In genomic region chr4:108833041-108833440, GRCh38 we compare ENCODE assay signal across 22 cellular contexts.
DNase-seq lines count a peak whose midpoint lies in the region; ATAC-seq and TF ChIP-seq lines count a peak whose summit lies in the region.
"Had no signal": no experiment of that assay in that cellular context is flagged by ENCODE, and none has a peak within 500 bp of the region (broad histone marks: within the 10 kb centered on the region; RNA-seq: fewer than 3 reads in every experiment).

No MANE protein-coding gene starts in this region.

- intact Hi-C loops in A673 (cut with micrococcal nuclease; ENCODE audit: unreplicated experiment) (loop anchor here (5.0 to 10.0 kb wide), 4 partner anchors 109 to 574 kb away; no protein-coding TSS in a partner anchor), PC-3 (cut with micrococcal nuclease) (loop anchor here (5.0 kb wide), 1 partner anchor 464 kb away; no protein-coding TSS in a partner anchor)

- POLR2A ChIA-PET in A673 (lab: Charles Lee; ENCODE audit: low non-redundant PET) (no interaction called here), PC-3 (lab: Charles Lee; ENCODE audit: unreplicated experiment) (no interaction called here)

- TF ChIP-seq CTCF in A673 (conservative IDR thresholded peaks at IDR 0.05; ENCODE audit: low read depth, low read length) (0 out of 2 replicates have a peak, but pooled peaks have one; percentile 13), brain (conservative IDR thresholded peaks at IDR 0.05) (peak; percentile 36 to 37), neural crest cell (conservative IDR thresholded peaks at IDR 0.05) (peak; percentile 31), PC-3 (conservative IDR thresholded peaks at IDR 0.05; ENCODE audit: low read depth, low read length) (no peak)

- ATAC-seq in PC-3, result no peak
- ATAC-seq: activated CD8-positive, alpha-beta T cell treated with anti-CD3 and anti-CD28 coated beads, Interleukin-2, amount 10 ng/mL, durations not matched to agents 7 days and 5 days; left ventricle myocardium superior; naive thymus-derived CD8-positive, alpha-beta T cell; right lobe of liver; stimulated activated naive B cell treated with anti-CD40 and anti-IgM and Interleukin-4, amounts not matched to agents 10 μg/mL and 1 μg/mL and 100 μg/mL, for 72 hours had no signal

- H3K79me2 ChIP-seq in PC-3 (ENCODE audit: low read length), result no peaks in the 10 kb centered on the region
- H3K79me2 ChIP-seq: parathyroid adenoma had no signal

- H3K27me3 ChIP-seq in A673 (replicated peaks; ENCODE audit: insufficient read depth, low read depth, low read length, poor library complexity) (no peaks in the 10 kb centered on the region), PC-3 (ENCODE audit: low read length) (peaks cover 13% of the 10 kb centered on the region)
- H3K27me3 ChIP-seq: right lobe of liver had no signal

- H4K20me1 ChIP-seq in PC-3 (ENCODE audit: low read length), result no peaks in the 10 kb centered on the region

- H3F3A ChIP-seq in PC-3 (ENCODE audit: low read length, unreplicated experiment), result no peaks in the 10 kb centered on the region

- H3K36me3 Mint-ChIP-seq in brain (no peaks in the 10 kb centered on the region), neural crest cell (ENCODE audit: low read depth) (no peaks in the 10 kb centered on the region)
- H3K36me3 Mint-ChIP-seq: CD4-positive, alpha-beta memory T cell; naive thymus-derived CD8-positive, alpha-beta T cell; stimulated activated naive B cell treated with anti-CD40 and anti-IgM and Interleukin-4, amounts not matched to agents 10 μg/mL and 1 μg/mL and 100 μg/mL, for 72 hours had no signal

- H3K4me2 ChIP-seq in PC-3 (ENCODE audit: low read length), result no peak overlapping the region

- DNase-seq in A673 (ENCODE audit: low spot score) (peak; percentile 64), RKO (ENCODE audit: low spot score) (peak; percentile 49), neural crest cell (ENCODE audit: low read depth, low spot score) (no peak), PC-3 (no peak), NCI-H82 (lab: John Stamatoyannopoulos, UW) (no peak), NCI-H1105 treated with DMSO at 0.1 percent for 48 hours (lab: John Stamatoyannopoulos, UW) (no peak)
- no peak for DNase-seq in activated naive CD4-positive, alpha-beta T cell (lab: John Stamatoyannopoulos, UW)
- DNase-seq: activated CD8-positive, alpha-beta T cell treated with anti-CD3 and anti-CD28 coated beads, Interleukin-2, amount 10 ng/mL, durations not matched to agents 7 days and 5 days; activated effector memory CD4-positive, alpha-beta T cell treated with anti-CD3 and anti-CD28 coated beads, Interleukin-2, amount 50 U/mL, for 16 hours; CD4-positive, alpha-beta memory T cell; islet precursor cell; left ventricle myocardium superior; midbrain; naive thymus-derived CD8-positive, alpha-beta T cell; NCI-H1694; NCI-H524; right lobe of liver; SIG-M5; stimulated activated CD4-positive, alpha-beta T cell treated with anti-CD3 and anti-CD28 coated beads, Interleukin-15, amount 100 ng/mL, for 24 hours; stimulated activated naive B cell treated with anti-CD40 and anti-IgM and Interleukin-4, amounts not matched to agents 10 μg/mL and 1 μg/mL and 100 μg/mL, for 72 hours had no signal

- H3K27me3 Mint-ChIP-seq in brain (no peaks in the 10 kb centered on the region), neural crest cell (ENCODE audit: low read depth) (no peaks in the 10 kb centered on the region)

- peak overlapping the region in 4 of 5 experiments; percentile 9 to 97 (median 70) for H3K27ac Mint-ChIP-seq in brain
- H3K27ac Mint-ChIP-seq in neural crest cell (ENCODE audit: unreplicated experiment), result no peak overlapping the region
- H3K27ac Mint-ChIP-seq: activated CD8-positive, alpha-beta T cell treated with anti-CD3 and anti-CD28 coated beads, Interleukin-2, amount 10 ng/mL, durations not matched to agents 7 days and 5 days; CD4-positive, alpha-beta memory T cell; naive thymus-derived CD8-positive, alpha-beta T cell; stimulated activated naive B cell treated with anti-CD40 and anti-IgM and Interleukin-4, amounts not matched to agents 10 μg/mL and 1 μg/mL and 100 μg/mL, for 72 hours had no signal

- no peaks in the 10 kb centered on the region for H3K9me2 ChIP-seq in PC-3 (replicated peaks; ENCODE audit: low read length)

- H3K9me3 ChIP-seq in A673 (ENCODE audit: low read depth, low read length, poor library complexity, severe bottlenecking), result no peaks in the 10 kb centered on the region
- H3K9me3 ChIP-seq in PC-3 (ENCODE audit: low read length), result no peaks in the 10 kb centered on the region
- H3K9me3 ChIP-seq: right lobe of liver had no signal

- H3K4me1 Mint-ChIP-seq in brain (peaks cover 73% of the 10 kb centered on the region), neural crest cell (peaks cover 29% of the 10 kb centered on the region)
- H3K4me1 Mint-ChIP-seq: CD4-positive, alpha-beta memory T cell; naive thymus-derived CD8-positive, alpha-beta T cell; stimulated activated naive B cell treated with anti-CD40 and anti-IgM and Interleukin-4, amounts not matched to agents 10 μg/mL and 1 μg/mL and 100 μg/mL, for 72 hours had no signal

- no peak overlapping the region for H3K4me3 Mint-ChIP-seq in brain
- no peak overlapping the region for H3K4me3 Mint-ChIP-seq in neural crest cell
- H3K4me3 Mint-ChIP-seq: activated CD8-positive, alpha-beta T cell treated with anti-CD3 and anti-CD28 coated beads, Interleukin-2, amount 10 ng/mL, durations not matched to agents 7 days and 5 days; CD4-positive, alpha-beta memory T cell; naive thymus-derived CD8-positive, alpha-beta T cell; stimulated activated naive B cell treated with anti-CD40 and anti-IgM and Interleukin-4, amounts not matched to agents 10 μg/mL and 1 μg/mL and 100 μg/mL, for 72 hours had no signal

- H3K4me3 ChIP-seq in A673 (ENCODE audit: low read depth, low read length, poor library complexity, severe bottlenecking) (no peak overlapping the region), PC-3 (ENCODE audit: low read length) (no peak overlapping the region)
- H3K4me3 ChIP-seq: right lobe of liver had no signal

- no peaks in the 10 kb centered on the region for H3K36me3 ChIP-seq in A673 (ENCODE audit: insufficient read depth, low read length, poor library complexity, severe bottlenecking)
- no peaks in the 10 kb centered on the region for H3K36me3 ChIP-seq in PC-3 (ENCODE audit: low read depth, low read length)
- H3K36me3 ChIP-seq: right lobe of liver had no signal

- H3K27ac ChIP-seq in A673 (ENCODE audit: low read depth, low read length, poor library complexity, severe bottlenecking) (peak overlapping the region; percentile 3), PC-3 (ENCODE audit: low read length) (no peak overlapping the region)
- H3K27ac ChIP-seq: parathyroid adenoma, right lobe of liver had no signal

- no peaks in the 10 kb centered on the region for H3K9me3 Mint-ChIP-seq in brain
- H3K9me3 Mint-ChIP-seq in neural crest cell, result no peaks in the 10 kb centered on the region
- H3K9me3 Mint-ChIP-seq: CD4-positive, alpha-beta memory T cell; naive thymus-derived CD8-positive, alpha-beta T cell; stimulated activated naive B cell treated with anti-CD40 and anti-IgM and Interleukin-4, amounts not matched to agents 10 μg/mL and 1 μg/mL and 100 μg/mL, for 72 hours had no signal

- H3K4me1 ChIP-seq in A673 (ENCODE audit: insufficient read depth, low read length, poor library complexity, severe bottlenecking) (peaks cover 60% of the 10 kb centered on the region), PC-3 (ENCODE audit: insufficient read depth, low read length) (no peaks in the 10 kb centered on the region)
- H3K4me1 ChIP-seq: parathyroid adenoma had no signal

- CTCF ChIA-PET in A673 (lab: Charles Lee), result no interaction called here
- CTCF ChIA-PET in PC-3 (lab: Charles Lee), result no interaction called here

- H3K9ac ChIP-seq in PC-3 (ENCODE audit: low read length), result no peak overlapping the region
- H3K9ac ChIP-seq: parathyroid adenoma had no signal

- no peak overlapping the region for H2AFZ ChIP-seq in PC-3 (ENCODE audit: low read length)
- H2AFZ ChIP-seq: parathyroid adenoma had no signal

- no TSS peak for BruUV-seq in A673 (replicated peaks; lab: Mats Ljungman, UMichigan)
- no TSS peak for BruUV-seq in PC-3 (replicated peaks; lab: Mats Ljungman, UMichigan)

Comparison
In these comparisons a context has a peak if more than half of its experiments do, and no peak if none do; other contexts are left out.
1. DNase-seq: peak in A673 (single experiment) and RKO (single experiment); none in neural crest cell (single experiment), PC-3 (single experiment), NCI-H82 (single experiment), activated naive CD4-positive, alpha-beta T cell (0 of 4) and NCI-H1105 treated with DMSO at 0.1 percent for 48 hours (single experiment).